Comparison of ENCODE assay signal across 8 cellular contexts in the genomic region with DNA sequence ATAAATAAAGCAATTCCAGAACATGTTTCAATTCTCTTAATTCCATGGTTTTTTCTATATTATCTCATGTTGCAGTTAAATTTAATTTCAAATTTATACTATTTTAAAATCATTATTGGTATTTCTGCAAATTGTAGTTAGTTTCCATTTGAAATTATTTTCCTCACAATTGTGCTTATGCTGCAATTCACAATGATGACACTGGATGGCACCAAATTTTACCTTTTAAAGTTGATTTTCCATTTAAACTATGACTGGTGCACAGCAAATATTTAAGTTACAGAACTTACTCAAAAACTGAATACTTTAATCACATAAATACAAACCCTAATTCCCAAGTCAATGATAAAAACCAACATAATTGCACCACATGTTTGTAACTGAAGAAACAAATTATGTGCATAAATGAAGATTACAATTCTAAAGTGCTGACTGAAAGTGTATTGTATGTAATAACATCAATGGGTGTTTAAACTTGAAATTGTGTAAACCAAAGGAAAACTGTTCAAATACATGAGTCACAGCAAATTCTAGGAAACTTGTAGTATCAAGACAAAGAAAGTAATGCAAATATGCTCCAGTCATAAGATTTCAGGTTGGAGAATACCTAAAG.
A peak's percentile ranks its signal among the peaks of the same experiment; 100 is the strongest.
DNase-seq lines count a peak whose midpoint lies in the region; ATAC-seq and TF ChIP-seq lines count a peak whose summit lies in the region.

No MANE protein-coding gene starts in this region.

- TF ChIP-seq CTCF in Peyer's patch (IDR thresholded peaks at IDR 0.05) (peak in 4 of 6 experiments; percentile 39 to 69 (median 62)), foreskin fibroblast (IDR thresholded peaks at IDR 0.05; ENCODE audit: low read depth, low read length) (peak; percentile 69), thyroid gland (IDR thresholded peaks at IDR 0.05) (peak; percentile 22 to 79 (median 60))

- ATAC-seq in HG02571 (IDR thresholded peaks at IDR 0.05; ENCODE audit: unreplicated experiment) (no peak), GM18867 (IDR thresholded peaks at IDR 0.05; ENCODE audit: unreplicated experiment) (no peak)

- TF ChIP-seq POLR2A in Peyer's patch (IDR thresholded peaks at IDR 0.05) = no peak
- TF ChIP-seq POLR2A in thyroid gland (IDR thresholded peaks at IDR 0.05) = no peak

- H3K9me3 ChIP-seq in Peyer's patch (no peaks in the 10 kb centered on the region), thyroid gland (no peaks in the 10 kb centered on the region)

- no peak overlapping the region for H3K4me3 ChIP-seq in Peyer's patch
- no peak overlapping the region for H3K4me3 ChIP-seq in foreskin fibroblast (ENCODE audit: low read depth in 1 of 2, low read length in 2 of 2)
- H3K4me3 ChIP-seq in thyroid gland (replicated peaks in 1 of 3) = no peak overlapping the region

- DNase-seq in COLO829 (ENCODE audit: low spot score) = peak; percentile 53
- DNase-seq in H4 (ENCODE audit: low spot score) = peak; percentile 21
- DNase-seq in Peyer's patch = no peak
- DNase-seq in foreskin fibroblast = peak; percentile 2 to 30
- no peak for DNase-seq in thyroid gland
- DNase-seq in activated CD4-positive, alpha-beta T cell treated with anti-CD3 and anti-CD28 coated beads for 48 hours = no peak

- no peaks in the 10 kb centered on the region for H3K4me1 ChIP-seq in Peyer's patch
- H3K4me1 ChIP-seq in thyroid gland = no peaks in the 10 kb centered on the region

- intact Hi-C loops in thyroid gland (cut with DNase I) = loop anchor here (5.0 kb wide), 1 partner anchor 313 kb away; no protein-coding TSS in a partner anchor

- H3K27ac ChIP-seq in Peyer's patch (no peak overlapping the region), thyroid gland (no peak overlapping the region)

- H3K27me3 ChIP-seq in Peyer's patch (no peaks in the 10 kb centered on the region), thyroid gland (no peaks in the 10 kb centered on the region)

- no peaks in the 10 kb centered on the region for H3K36me3 ChIP-seq in Peyer's patch
- H3K36me3 ChIP-seq in thyroid gland = no peaks in the 10 kb centered on the region

Comparison
In these comparisons a context has a peak if more than half of its experiments do, and no peak if none do; other contexts are left out.
1. DNase-seq: peak in COLO829 (single experiment), H4 (single experiment) and foreskin fibroblast (2 of 2); none in Peyer's patch (0 of 3), thyroid gland (0 of 2) and activated CD4-positive, alpha-beta T cell treated with anti-CD3 and anti-CD28 coated beads for 48 hours (single experiment).
2. Peak in every context shown above with its lines, with median percentiles within 50 percentile points of each other: CTCF ChIP-seq.